Comparison of ENCODE assay signal across 30 cellular contexts in genomic region chr9:17658237-17658636, GRCh38.
"Had no signal": no experiment of that assay in that cellular context is flagged by ENCODE, and none has a peak within 500 bp of the region (broad histone marks: within the 10 kb centered on the region; RNA-seq: fewer than 3 reads in every experiment).

No MANE protein-coding gene starts in this region.

- DNase-seq: Karpas-422, Kasumi-1, MG63, MM.1S, MV-4-11, NCI-H1048, NCI-H1105, NCI-H1105 treated with DMSO at 0.1 percent for 48 hours, NCI-H1417 treated with DMSO at 0.1 percent for 48 hours, NCI-H1436, NCI-H1436 treated with DMSO at 0.1 percent for 48 hours, NCI-H1694, NCI-H1694 treated with DMSO at 0.1 percent for 48 hours, NCI-H187, NCI-H187 treated with DMSO at 0.1 percent for 48 hours, NCI-H1930, NCI-H2029, NCI-H2029 treated with DMSO at 0.1 percent for 48 hours, NCI-H2081, NCI-H2081 treated with DMSO at 0.1 percent for 48 hours, NCI-H2107, NCI-H2171, NCI-H2171 treated with DMSO at 0.1 percent for 48 hours, NCI-H2227 treated with DMSO at 0.1 percent for 48 hours, NCI-H226, NCI-H345, NCI-H446, NCI-H446 treated with DMSO at 0.1 percent for 48 hours, NCI-H510A, NCI-H510A treated with DMSO at 0.1 percent for 48 hours had no signal

- H3K9me3 ChIP-seq: MG63 had no signal

- H3K36me3 ChIP-seq: MG63 had no signal

- H3K4me3 ChIP-seq: MG63 had no signal
